ENCODE assay signal across 19 cellular contexts in the genomic region with DNA sequence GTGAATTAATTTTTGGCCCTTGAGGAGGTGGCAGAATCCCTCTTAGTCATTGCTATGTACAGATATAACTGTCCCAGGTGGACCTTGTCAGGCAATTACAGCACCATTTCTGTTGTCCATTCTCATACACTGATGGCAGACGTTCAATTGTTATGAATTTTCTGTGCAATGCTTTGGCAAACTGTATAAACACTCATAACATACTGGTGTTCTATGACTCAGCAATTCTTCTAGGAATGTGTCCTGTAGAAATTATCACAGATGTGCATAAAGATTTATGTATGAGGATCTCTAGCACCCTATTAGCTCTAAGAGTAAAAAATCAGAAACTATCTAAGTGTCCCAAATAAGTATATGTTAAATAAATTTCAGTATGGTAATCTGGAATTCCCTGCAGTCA.
DNase-seq lines count a peak whose midpoint lies in the region; ATAC-seq and TF ChIP-seq lines count a peak whose summit lies in the region.
"Had no signal": no experiment of that assay in that cellular context is flagged by ENCODE, and none has a peak within 500 bp of the region (broad histone marks: within the 10 kb centered on the region; RNA-seq: fewer than 3 reads in every experiment).

No MANE protein-coding gene starts in this region.

- DNase-seq in DMS53 treated with DMSO at 0.1 percent for 48 hours (lab: John Stamatoyannopoulos, UW; ENCODE audit: unreplicated experiment) (peak; percentile 74), IMR-90 (peak; percentile 29), mammary epithelial cell (peak; percentile 1), left lung (no peak), hepatocyte (ENCODE audit: low spot score) (no peak)
- DNase-seq: activated CD4-positive, alpha-beta T cell treated with anti-CD3 and anti-CD28 coated beads for 1 hour; activated CD8-positive, alpha-beta memory T cell treated with anti-CD3 and anti-CD28 coated beads, Interleukin-2, amount 10 ng/mL, durations not matched to agents 7 days and 5 days; amniotic stem cell; colonic mucosa; erythroblast; KBM-7; kidney; NCI-H1092 treated with DMSO at 0.1 percent for 48 hours; occipital lobe; sigmoid colon; stimulated activated CD4-positive, alpha-beta T cell treated with anti-CD3 and anti-CD28 coated beads, Interleukin-2, amount 100 ng/mL, for 48 hours had no signal

- H3K9me3 ChIP-seq in IMR-90 (ENCODE audit: control insufficient read depth, insufficient read depth, low read length) (no peaks in the 10 kb centered on the region), mammary epithelial cell (replicated peaks; ENCODE audit: insufficient read depth, low read length) (no peaks in the 10 kb centered on the region), left lung (no peaks in the 10 kb centered on the region), hepatocyte (ENCODE audit: low read depth) (no peaks in the 10 kb centered on the region)
- H3K9me3 ChIP-seq: colonic mucosa, sigmoid colon had no signal

- H3K27me3 ChIP-seq in IMR-90 (ENCODE audit: control insufficient read depth, insufficient read depth, low read length) (no peaks in the 10 kb centered on the region), mammary epithelial cell (ENCODE audit: insufficient read depth, low read length) (no peaks in the 10 kb centered on the region), left lung (no peaks in the 10 kb centered on the region), hepatocyte (no peaks in the 10 kb centered on the region)
- H3K27me3 ChIP-seq: colonic mucosa, sigmoid colon had no signal

- no peak for TF ChIP-seq RAD21 in IMR-90 (IDR thresholded peaks at IDR 0.05; ENCODE audit: low read length)

- no TSS peak for BruUV-seq in IMR-90 (replicated peaks; lab: Mats Ljungman, UMichigan)
- no TSS peak for BruUV-seq in mammary epithelial cell (replicated peaks; lab: Mats Ljungman, UMichigan)

- H3K9me2 ChIP-seq in hepatocyte (replicated peaks; ENCODE audit: insufficient read depth) = no peaks in the 10 kb centered on the region

- WGBS in IMR-90 (ENCODE audit: extremely low coverage in 2 of 2, insufficient read length in 1 of 2), 2 experiments = no CpG with 5 or more reads among the region's 1 CpG
- 7% methylated on average over 1 of the region's 1 CpG for WGBS in mammary epithelial cell (ENCODE audit: low coverage, missing lambda C conversion rate)
- 50% methylated on average over 1 of the region's 1 CpG for WGBS in hepatocyte (ENCODE audit: low lambda C conversion rate, missing lambda C conversion rate)

- H4K91ac ChIP-seq in IMR-90 (ENCODE audit: insufficient read depth, low read depth, low read length) = no peak overlapping the region

- H2BK120ac ChIP-seq in IMR-90 (ENCODE audit: low read depth, low read length) = no peak overlapping the region

- no peak overlapping the region for H3K9ac ChIP-seq in IMR-90 (ENCODE audit: low read depth, low read length)
- H3K9ac ChIP-seq in mammary epithelial cell (ENCODE audit: insufficient read depth, low read length) = no peak overlapping the region

- no peak overlapping the region for H3K23ac ChIP-seq in IMR-90 (ENCODE audit: low read depth, low read length)

- H3K36me3 ChIP-seq in IMR-90 (ENCODE audit: control insufficient read depth, insufficient read depth, low read length) = no peaks in the 10 kb centered on the region
- H3K36me3 ChIP-seq in mammary epithelial cell (ENCODE audit: insufficient read depth, low read length) = no peaks in the 10 kb centered on the region
- H3K36me3 ChIP-seq in left lung = no peaks in the 10 kb centered on the region
- no peaks in the 10 kb centered on the region for H3K36me3 ChIP-seq in hepatocyte (replicated peaks; ENCODE audit: insufficient read depth, low read depth)
- H3K36me3 ChIP-seq: colonic mucosa, sigmoid colon had no signal

- no peak overlapping the region for H4K5ac ChIP-seq in IMR-90 (ENCODE audit: low read depth, low read length)

- H4K20me1 ChIP-seq in IMR-90 (ENCODE audit: insufficient read depth, low read length) (no peaks in the 10 kb centered on the region), mammary epithelial cell (ENCODE audit: insufficient read depth, low read length) (no peaks in the 10 kb centered on the region), hepatocyte (ENCODE audit: insufficient read depth, poor library complexity, severe bottlenecking) (no peaks in the 10 kb centered on the region)

- H3K56ac ChIP-seq in IMR-90 (ENCODE audit: extremely low read depth, insufficient read depth, low read length) = no peak overlapping the region

- POLR2A ChIA-PET in IMR-90 (lab: Charles Lee; ENCODE audit: unreplicated experiment) = no interaction called here

- no peak overlapping the region for H2BK20ac ChIP-seq in IMR-90 (ENCODE audit: low read depth, low read length)

- no peak overlapping the region for H2AK5ac ChIP-seq in IMR-90 (ENCODE audit: low read depth, low read length)

- H3K18ac ChIP-seq in IMR-90 (ENCODE audit: low read depth, low read length) = no peak overlapping the region

- H3K4me2 ChIP-seq in IMR-90 (ENCODE audit: low read depth, low read length) (no peak overlapping the region), mammary epithelial cell (ENCODE audit: insufficient read depth, low read depth, low read length) (no peak overlapping the region), hepatocyte (no peak overlapping the region)

- no peak overlapping the region for H4K8ac ChIP-seq in IMR-90 (ENCODE audit: low read depth in 2 of 2, low read length in 2 of 2)

- peak; percentile 46 for ATAC-seq in IMR-90 (ENCODE audit: low read depth)
- peak; percentile 64 for ATAC-seq in left lung
- no peak for ATAC-seq in HG02678 (IDR thresholded peaks at IDR 0.05; ENCODE audit: unreplicated experiment)
- ATAC-seq in GM21786 (IDR thresholded peaks at IDR 0.05; ENCODE audit: unreplicated experiment) = no peak
- ATAC-seq: activated CD8-positive, alpha-beta memory T cell treated with anti-CD3 and anti-CD28 coated beads, Interleukin-2, amount 10 ng/mL, durations not matched to agents 7 days and 5 days; Right ventricle myocardium inferior had no signal

- H3K27ac ChIP-seq in IMR-90 (ENCODE audit: insufficient read depth, low read length) (no peak overlapping the region), mammary epithelial cell (ENCODE audit: insufficient read depth, low read depth, low read length) (no peak overlapping the region), left lung (no peak overlapping the region), hepatocyte (no peak overlapping the region)
- H3K27ac ChIP-seq: colonic mucosa, sigmoid colon had no signal

- TF ChIP-seq CTCF in IMR-90 (conservative IDR thresholded peaks at IDR 0.05; ENCODE audit: low read depth, low read length) = no peak
- no peak for TF ChIP-seq CTCF in mammary epithelial cell (conservative IDR thresholded peaks at IDR 0.05 in 1 of 2, IDR thresholded peaks at IDR 0.05 in 1 of 2; ENCODE audit: extremely low read depth in 1 of 2, insufficient read depth in 1 of 2, low read depth in 1 of 2, low read length in 2 of 2)
- TF ChIP-seq CTCF in left lung (IDR thresholded peaks at IDR 0.05) = no peak
- no peak for TF ChIP-seq CTCF in hepatocyte (IDR thresholded peaks at IDR 0.05; ENCODE audit: poor library complexity)

- H3K4me1 ChIP-seq in IMR-90 (ENCODE audit: control insufficient read depth, insufficient read depth, low read length) = no peaks in the 10 kb centered on the region
- H3K4me1 ChIP-seq in mammary epithelial cell (ENCODE audit: insufficient read depth, low read length) = no peaks in the 10 kb centered on the region
- no peaks in the 10 kb centered on the region for H3K4me1 ChIP-seq in left lung
- no peaks in the 10 kb centered on the region for H3K4me1 ChIP-seq in hepatocyte (ENCODE audit: insufficient read depth)
- H3K4me1 ChIP-seq: colonic mucosa had no signal

- no peak overlapping the region for H2BK15ac ChIP-seq in IMR-90 (ENCODE audit: low read depth, low read length)

- H3K4ac ChIP-seq in IMR-90 (ENCODE audit: low read depth, low read length) = no peak overlapping the region

- H3K4me3 ChIP-seq in IMR-90 (ENCODE audit: insufficient read depth, low read depth, low read length) (no peak overlapping the region), mammary epithelial cell (replicated peaks in 1 of 3; ENCODE audit: insufficient read depth in 1 of 3, low read depth in 2 of 3, low read length in 3 of 3) (no peak overlapping the region), left lung (no peak overlapping the region), hepatocyte (no peak overlapping the region)
- H3K4me3 ChIP-seq: colonic mucosa, sigmoid colon had no signal

- H2BK5ac ChIP-seq in IMR-90 (ENCODE audit: low read depth, low read length, poor library complexity, severe bottlenecking) = no peak overlapping the region

- no peak overlapping the region for H2AK9ac ChIP-seq in IMR-90 (replicated peaks; ENCODE audit: low read depth, low read length, poor library complexity)

- H3K79me2 ChIP-seq in mammary epithelial cell (ENCODE audit: insufficient read depth, low read length) (no peaks in the 10 kb centered on the region), hepatocyte (no peaks in the 10 kb centered on the region)

- no peaks in the 10 kb centered on the region for H3K79me1 ChIP-seq in IMR-90 (ENCODE audit: low read depth in 1 of 2, low read length in 2 of 2)

- no peak for TF ChIP-seq POLR2A in IMR-90 (IDR thresholded peaks at IDR 0.05; ENCODE audit: low read depth, low read length)

- H3K9me1 ChIP-seq in IMR-90 (ENCODE audit: insufficient read depth, low read length) = no peaks in the 10 kb centered on the region

- CTCF ChIA-PET in IMR-90 (lab: Yijun Ruan, JAX) = no interaction called here
- CTCF ChIA-PET in mammary epithelial cell (lab: Charles Lee; ENCODE audit: low non-redundant PET) = no interaction called here

- dilution Hi-C loops in IMR-90 (cut with HindIII; ENCODE audit: low sequenced_read_pairs, unreplicated experiment) = no loop called here
- dilution Hi-C loops in mammary epithelial cell (cut with HindIII; ENCODE audit: low sequenced_read_pairs) = no loop called here

- intact Hi-C loops in IMR-90 (cut with micrococcal nuclease) = no loop called here
- intact Hi-C loops in mammary epithelial cell (cut with micrococcal nuclease) = no loop called here
- intact Hi-C loops in left lung (cut with DNase I) = no loop called here

- no peak overlapping the region for H3K14ac ChIP-seq in IMR-90 (replicated peaks; ENCODE audit: low read depth, low read length)

- in situ Hi-C loops in IMR-90 (cut with MboI; ENCODE audit: low sequenced_read_pairs) (no loop called here), mammary epithelial cell (cut with MboI; ENCODE audit: low sequenced_read_pairs in 2 of 2) (no loop called here)

- H2AFZ ChIP-seq in IMR-90 (replicated peaks; ENCODE audit: low read length, poor library complexity) (no peak overlapping the region), mammary epithelial cell (ENCODE audit: low read depth, low read length) (no peak overlapping the region), hepatocyte (no peak overlapping the region)

TF ChIP-seq in IMR-90, 13 proteins besides CTCF, POLR2A, EP300 and RAD21 (continues in another document):
- peak; percentile 93 for TF ChIP-seq NFE2L2 (IDR thresholded peaks at IDR 0.05; ENCODE audit: low read depth, low read length)

Comparison
In these comparisons a context has a peak if more than half of its experiments do, and no peak if none do; other contexts are left out.
1. DNase-seq: peak in DMS53 treated with DMSO at 0.1 percent for 48 hours (single experiment), IMR-90 (single experiment) and mammary epithelial cell (single experiment); none in left lung (0 of 2) and hepatocyte (single experiment).
2. ATAC-seq: peak in IMR-90 (single experiment) and left lung (single experiment); none in HG02678 (single experiment) and GM21786 (single experiment).